Comparison of ENCODE assay signal across 22 cellular contexts in the genomic region with DNA sequence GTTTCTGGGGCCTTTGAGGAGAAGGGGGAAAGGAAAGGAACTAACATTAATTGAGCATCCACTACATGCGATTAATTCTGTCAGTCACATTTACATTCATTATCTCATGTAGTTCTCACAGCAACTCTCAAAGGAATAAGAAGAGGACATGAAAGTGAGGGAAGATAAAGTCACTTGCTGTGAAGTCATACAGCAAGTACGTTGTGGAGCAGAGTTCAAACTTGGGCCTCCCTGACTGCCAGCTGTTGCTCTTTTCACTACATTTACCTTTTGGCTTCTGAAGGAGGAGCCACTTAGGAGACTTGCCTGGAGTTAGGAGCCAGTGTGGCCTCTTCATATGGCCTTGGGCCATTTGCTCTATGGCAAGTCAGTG. TPM values are rescaled to one million over a fixed set of nuclear protein-coding genes. Genes with fewer than 3 reads are reported as not detected.
DNase-seq lines count a peak whose midpoint lies in the region; ATAC-seq, FAIRE-seq and TF ChIP-seq lines count a peak whose summit lies in the region.
"Had no signal": no experiment of that assay in that cellular context is flagged by ENCODE, and none has a peak within 500 bp of the region (broad histone marks: within the 10 kb centered on the region; RNA-seq: fewer than 3 reads in every experiment).

No MANE protein-coding gene starts in this region.

- no peak for TF ChIP-seq CTCF in HEK293 (tag by site-specific recombination; IDR thresholded peaks at IDR 0.05)
- no peak for TF ChIP-seq CTCF in GM12878 (IDR thresholded peaks at IDR 0.05 in 2 of 3, conservative IDR thresholded peaks at IDR 0.05 in 1 of 3; ENCODE audit: control insufficient read depth in 2 of 3, extremely low read depth in 1 of 3, insufficient read depth in 1 of 3, low read depth in 3 of 3, low read length in 3 of 3)
- TF ChIP-seq CTCF in HepG2 (CRISPR knock-in tag; IDR thresholded peaks at IDR 0.05), result no peak

- H4K20me1 ChIP-seq in GM12878 (ENCODE audit: control insufficient read depth, insufficient read depth) (no peaks in the 10 kb centered on the region), HepG2 (ENCODE audit: insufficient read depth, low read length) (no peaks in the 10 kb centered on the region)

- ATAC-seq in GM12878 (peak; percentile 32; the same call in 2 of the 3 replicates), HepG2 (no peak; the same call in 2 of the 3 replicates), GM19455 (IDR thresholded peaks at IDR 0.05; ENCODE audit: unreplicated experiment) (no peak)
- ATAC-seq: activated T-cell treated with anti-CD3 and anti-CD28 coated beads, Interleukin-2, amount 50 U/mL, for 72 hours had no signal

- no peak overlapping the region for H2AFZ ChIP-seq in GM12878 (ENCODE audit: control insufficient read depth, low read depth, low read length)
- H2AFZ ChIP-seq in HepG2 (ENCODE audit: low read length), result no peak overlapping the region

- H3K79me2 ChIP-seq in GM12878 (ENCODE audit: control insufficient read depth, insufficient read depth, low read length), result peaks cover 16% of the 10 kb centered on the region
- peaks cover 9% of the 10 kb centered on the region for H3K79me2 ChIP-seq in HepG2 (ENCODE audit: insufficient read depth, low read length)

- WGBS in GM12878 (ENCODE audit: insufficient coverage, insufficient replicate concordance, low lambda C conversion rate, missing lambda C conversion rate), result 0% methylated on average over 2 of the region's 2 CpGs
- WGBS in HepG2 (ENCODE audit: low lambda C conversion rate), result 54% methylated on average over 2 of the region's 2 CpGs

- FAIRE-seq in GM12878 (lab: Jason Lieb, UNC) (no peak), HepG2 (lab: Jason Lieb, UNC) (no peak)
- FAIRE-seq: RCC 7860 had no signal

- CTCF ChIA-PET in HEK293 (lab: Yijun Ruan, JAX) (no interaction called here), GM12878 (lab: Yijun Ruan, JAX) (no interaction called here), HepG2 (lab: Yijun Ruan, JAX; ENCODE audit: low intra/inter-chr PET ratio, low total read pairs) (no interaction called here)

- H3K9me3 ChIP-seq in HEK293 (ENCODE audit: control insufficient read depth, insufficient read depth, low read depth, low read length), result no peaks in the 10 kb centered on the region
- H3K9me3 ChIP-seq in GM12878 (replicated peaks; ENCODE audit: control insufficient read depth, insufficient read depth, low read length), result no peaks in the 10 kb centered on the region; the same call in 1 of the 3 replicates
- no peaks in the 10 kb centered on the region for H3K9me3 ChIP-seq in HepG2 (ENCODE audit: low read length)
- H3K9me3 ChIP-seq: esophagus muscularis mucosa, uterus had no signal

- TF ChIP-seq EP300 in GM12878 (IDR thresholded peaks at IDR 0.05; ENCODE audit: borderline replicate concordance in 1 of 2, control insufficient read depth in 1 of 2, low read depth in 2 of 2, low read length in 2 of 2) (no peak), HepG2 (IDR thresholded peaks at IDR 0.05; ENCODE audit: low read depth in 2 of 2, low read length in 2 of 2) (no peak), HepG2 (CRISPR knock-in tag; IDR thresholded peaks at IDR 0.05; ENCODE audit: borderline replicate concordance) (no peak)

- H3K9ac ChIP-seq in GM12878 (ENCODE audit: control insufficient read depth, insufficient read depth, low read length), result no peak overlapping the region
- no peak overlapping the region for H3K9ac ChIP-seq in HepG2 (ENCODE audit: insufficient read depth, low read depth, low read length)

- no TSS peak for BruUV-seq in GM12878 (replicated peaks; lab: Mats Ljungman, UMichigan)
- BruUV-seq in HepG2 (replicated peaks; lab: Mats Ljungman, UMichigan), result no TSS peak

- intact Hi-C loops in GM12878 (cut with micrococcal nuclease; ENCODE audit: unreplicated experiment), result no loop called here
- intact Hi-C loops in HepG2 (cut with micrococcal nuclease; ENCODE audit: unreplicated experiment), result no loop called here

- RAD21 ChIA-PET in GM12878 (lab: Charles Lee; ENCODE audit: unreplicated experiment), result no interaction called here

- TF ChIP-seq POLR2A in GM12878 (IDR thresholded peaks at IDR 0.05; ENCODE audit: low read depth, low read length), result no peak
- TF ChIP-seq POLR2A in HepG2 (IDR thresholded peaks at IDR 0.05; ENCODE audit: insufficient read depth in 1 of 2, low read depth in 2 of 2, low read length in 2 of 2), result no peak

- H3K27me3 ChIP-seq in GM12878 (replicated peaks in 1 of 2; ENCODE audit: control insufficient read depth in 2 of 2, insufficient read depth in 2 of 2, low read length in 1 of 2) (no peaks in the 10 kb centered on the region), HepG2 (ENCODE audit: control insufficient read depth in 1 of 2, insufficient read depth in 2 of 2, low read length in 2 of 2) (no peaks in the 10 kb centered on the region)
- H3K27me3 ChIP-seq: esophagus muscularis mucosa, SJSA1, uterus had no signal

- no peak for TF ChIP-seq RAD21 in GM12878 (IDR thresholded peaks at IDR 0.05; ENCODE audit: insufficient read depth, low read depth, low read length)
- no peak for TF ChIP-seq RAD21 in HepG2 (CRISPR knock-in tag; IDR thresholded peaks at IDR 0.05)

- SMC1A ChIA-PET in GM12878 (lab: Charles Lee; ENCODE audit: uncharacterized antibody, unreplicated experiment), result no interaction called here

- H3K36me3 ChIP-seq in HEK293 (ENCODE audit: control insufficient read depth in 2 of 2, insufficient read depth in 1 of 2, low read length in 2 of 2), result peaks cover 10 to 51% of the 10 kb centered on the region in 2 experiments; a peak in 2 of 3 replicates
- H3K36me3 ChIP-seq in GM12878 (ENCODE audit: control insufficient read depth in 2 of 2, insufficient read depth in 2 of 2, low read length in 1 of 2), result peaks cover 8 to 10% of the 10 kb centered on the region in 2 experiments; a peak in 3 of 4 replicates
- peaks cover 2 to 21% of the 10 kb centered on the region in 2 experiments; a peak in 3 of 5 replicates for H3K36me3 ChIP-seq in HepG2 (replicated peaks in 1 of 2; ENCODE audit: control insufficient read depth in 1 of 2, insufficient read depth in 2 of 2, low read length in 2 of 2)
- H3K36me3 ChIP-seq: uterus had no signal

- DNase-seq in AG08396 (ENCODE audit: low spot score), result peak; percentile 30
- DNase-seq in GM12878 (ENCODE audit: low read depth, low spot score), result no peak
- no peak for DNase-seq in HepG2 (ENCODE audit: low spot score)
- DNase-seq in anterior cingulate cortex (lab: John Stamatoyannopoulos, UW), result no peak
- DNase-seq in Kasumi-1 (lab: John Stamatoyannopoulos, UW), result no peak
- no peak for DNase-seq in nucleus accumbens (lab: John Stamatoyannopoulos, UW)
- DNase-seq: activated CD4-positive, alpha-beta T cell treated with anti-CD3 and anti-CD28 coated beads for 48 hours; activated naive CD4-positive, alpha-beta T cell treated with anti-CD3 and anti-CD28 coated beads, Interleukin-2, amount 50 U/mL, for 16 hours; activated T-cell treated with anti-CD3 and anti-CD28 coated beads, Interleukin-2, amount 50 U/mL, for 72 hours; DMS153; effector memory CD4-positive, alpha-beta T cell; GDM1; midbrain; NCI-H1417 treated with DMSO at 0.1 percent for 48 hours; NCI-H510A; uterus had no signal

- in situ Hi-C loops in GM12878 (cut with MboI), result no loop called here
- in situ Hi-C loops in HepG2 (cut with HindIII; ENCODE audit: extremely low pct_ligation_motif_present, low pct_unique_long_range_greater_than_20kb), result no loop called here

- H3K4me2 ChIP-seq in GM12878 (ENCODE audit: control insufficient read depth, insufficient read depth) (no peak overlapping the region), HepG2 (ENCODE audit: low read depth, low read length) (no peak overlapping the region)

- H3K27ac ChIP-seq in HEK293 (ENCODE audit: extremely low read depth, low read depth, low read length), result no peak overlapping the region
- H3K27ac ChIP-seq in GM12878 (ENCODE audit: control insufficient read depth, insufficient read depth), result peak overlapping the region; percentile 43
- no peak overlapping the region for H3K27ac ChIP-seq in HepG2 (ENCODE audit: extremely low read length, insufficient read depth, low read length)
- H3K27ac ChIP-seq: C4-2B, esophagus muscularis mucosa, SJSA1, uterus had no signal

- POLR2A ChIA-PET in HEK293 (lab: Yijun Ruan, JAX) (no interaction called here), GM12878 (lab: Charles Lee) (interaction anchor here (1.2 kb wide), 1 partner anchor 85 kb away, joined by 3 read pairs; no protein-coding TSS in a partner anchor), HepG2 (lab: Yijun Ruan, JAX) (no interaction called here)

- H3K4me1 ChIP-seq in HEK293 (ENCODE audit: control insufficient read depth, insufficient read depth, low read length), result no peaks in the 10 kb centered on the region
- H3K4me1 ChIP-seq in GM12878 (ENCODE audit: control insufficient read depth, insufficient read depth, low read length), result peaks cover 6% of the 10 kb centered on the region; the same call in 1 of the 2 replicates
- H3K4me1 ChIP-seq in HepG2 (ENCODE audit: insufficient read depth, low read length), result peaks cover 31% of the 10 kb centered on the region
- H3K4me1 ChIP-seq: uterus had no signal

- H3K4me3 ChIP-seq in HEK293 (ENCODE audit: low read depth, low read length) (no peak overlapping the region), GM12878 (no peak overlapping the region), HepG2 (replicated peaks in 1 of 3; ENCODE audit: insufficient read depth in 1 of 3, low read depth in 2 of 3, low read length in 3 of 3) (no peak overlapping the region)
- H3K4me3 ChIP-seq: esophagus muscularis mucosa, SJSA1, uterus had no signal

RNA-seq across cellular contexts. Expression of a gene that starts 6.2 kb away (rescaled TPM):
- 16.1 and 19.7 TPM in 2 replicates for total RNA-seq in GM12878 (2013; cell fraction: nucleolus; rRNA removed)
- total RNA-seq in GM12878 (2014; rRNA removed) (12.3 and 13.9 TPM in 2 replicates), GM12878 (2014; rRNA removed; fragmentation: Illumina TruSeq; extraction: Trizol) (8.7 and 8.9 TPM in 2 replicates), GM12878 (2021) (11.9 and 12.2 TPM in 2 replicates), HepG2 (2016; rRNA removed; fragmentation: Illumina TruSeq; extraction: Trizol) (7.8 and 8.2 TPM in 2 replicates)
- 3.4 TPM for polyA plus RNA-seq in GM12878 (2011; ENCODE audit: low read depth)
- polyA plus RNA-seq in GM12878 (2011; rRNA removed) (6.9 and 8.7 TPM in 2 replicates), GM12878 (2014; fragmentation: Illumina TruSeq; extraction: Trizol) (9.9 and 14.3 TPM in 2 replicates), GM12878 (2014; fragmentation: Nextera tagmentation; extraction: Ambion mirVana) (10 to 100 TPM; 14.9 to 16.2 TPM), GM12878 (2014; rRNA removed) (8.5 and 9.3 TPM in 2 replicates), GM12878 (2016; fragmentation: Nextera tagmentation; extraction: Ambion mirVana) (10 to 100 TPM; 11.5 to 13.2 TPM), HepG2 (2011; rRNA removed) (6.0 and 7.6 TPM in 2 replicates)
- polyA plus RNA-seq in GM12878 (2011; cell fraction: cytosol; rRNA removed), result 9.5 and 10.4 TPM in 2 replicates
- 16.1 and 18.9 TPM in 2 replicates for polyA plus RNA-seq in GM12878 (2011; cell fraction: nucleus; rRNA removed)
- polyA plus RNA-seq in GM12878 (2012), result 3.7 and 7.6 TPM in 2 replicates
- polyA minus RNA-seq in GM12878 (2011; rRNA and poly(A)+ RNA removed), result 5.3 and 8.0 TPM in 2 replicates
- polyA minus RNA-seq in GM12878 (2011; cell fraction: cytosol; rRNA and poly(A)+ RNA removed), result 1.6 and 2.4 TPM in 2 replicates
- 6.3 and 10.7 TPM in 2 replicates for polyA minus RNA-seq in GM12878 (2011; cell fraction: nucleus; rRNA and poly(A)+ RNA removed)
- 4.9 and 5.6 TPM in 2 replicates for total RNA-seq in HepG2 (2016; cell fraction: cytosol; rRNA removed; fragmentation: Illumina TruSeq; extraction: Trizol; ENCODE audit: low read depth)
- 7.7 and 8.3 TPM in 2 replicates for total RNA-seq in HepG2 (2016; cell fraction: insoluble cytoplasmic fraction; rRNA removed; fragmentation: Illumina TruSeq; extraction: Trizol)
- total RNA-seq in HepG2 (2016; cell fraction: membrane; rRNA removed; fragmentation: Illumina TruSeq; extraction: Trizol), result 8.0 and 8.4 TPM in 2 replicates
- total RNA-seq in HepG2 (2016; cell fraction: nucleus; rRNA removed; fragmentation: Illumina TruSeq; extraction: Trizol), result 5.0 and 5.6 TPM in 2 replicates
- polyA plus RNA-seq in HepG2 (2011; cell fraction: cytosol; rRNA removed), result 4.3 TPM in 2 replicates
- polyA plus RNA-seq in HepG2 (2011; cell fraction: nucleus; rRNA removed), result 15.5 and 19.3 TPM in 2 replicates
- 7.2 and 8.1 TPM in 2 replicates for polyA plus RNA-seq in HepG2 (2012)
- polyA plus RNA-seq in HepG2 (2016; cell fraction: cytosol; fragmentation: Illumina TruSeq; extraction: Trizol; ENCODE audit: low read depth), result 2.2 and 2.3 TPM in 2 replicates
- polyA plus RNA-seq in HepG2 (2016; cell fraction: insoluble cytoplasmic fraction; fragmentation: Illumina TruSeq; extraction: Trizol; ENCODE audit: low read depth), result 7.5 and 8.9 TPM in 2 replicates
- 3.7 and 4.1 TPM in 2 replicates for polyA plus RNA-seq in HepG2 (2016; cell fraction: membrane; fragmentation: Illumina TruSeq; extraction: Trizol; ENCODE audit: low read depth)
- 14.1 and 16.5 TPM in 2 replicates for polyA plus RNA-seq in HepG2 (2016; cell fraction: nucleus; fragmentation: Illumina TruSeq; extraction: Trizol; ENCODE audit: insufficient read depth, low read depth)
- 3.2 and 8.9 TPM in 2 replicates for polyA minus RNA-seq in HepG2 (2011; rRNA and poly(A)+ RNA removed; ENCODE audit: low replicate concordance)
- 2.8 and 3.0 TPM in 2 replicates for polyA minus RNA-seq in HepG2 (2011; cell fraction: cytosol; rRNA and poly(A)+ RNA removed)
- 5.7 and 5.8 TPM in 2 replicates for polyA minus RNA-seq in HepG2 (2011; cell fraction: nucleus; rRNA and poly(A)+ RNA removed)

RNA-seq across cellular contexts. Expression of a gene that starts 35.4 kb away (rescaled TPM):
- 1.9 and 4.2 TPM in 2 replicates for total RNA-seq in GM12878 (2013; cell fraction: nucleolus; rRNA removed)
- 12.6 and 21.3 TPM in 2 replicates for total RNA-seq in GM12878 (2014; rRNA removed)
- 18.7 and 19.8 TPM in 2 replicates for total RNA-seq in GM12878 (2014; rRNA removed; fragmentation: Illumina TruSeq; extraction: Trizol)
- total RNA-seq in GM12878 (2021), result 16.2 and 16.4 TPM in 2 replicates
- polyA plus RNA-seq in GM12878 (2011; ENCODE audit: low read depth), result 20.0 TPM
- polyA plus RNA-seq in GM12878 (2011; rRNA removed), result 19.6 and 29.3 TPM in 2 replicates
- polyA plus RNA-seq in GM12878 (2011; cell fraction: cytosol; rRNA removed), result 8.3 and 11.9 TPM in 2 replicates
- polyA plus RNA-seq in GM12878 (2011; cell fraction: nucleus; rRNA removed), result 4.4 and 4.7 TPM in 2 replicates
- 19.8 and 23.2 TPM in 2 replicates for polyA plus RNA-seq in GM12878 (2012)
- polyA plus RNA-seq in GM12878 (2014; fragmentation: Illumina TruSeq; extraction: Trizol), result 19.9 and 22.2 TPM in 2 replicates
- 10 to 100 TPM; 19.8 to 29.5 TPM for polyA plus RNA-seq in GM12878 (2014; fragmentation: Nextera tagmentation; extraction: Ambion mirVana)
- polyA plus RNA-seq in GM12878 (2014; rRNA removed), result 14.7 and 18.7 TPM in 2 replicates
- polyA plus RNA-seq in GM12878 (2016; fragmentation: Nextera tagmentation; extraction: Ambion mirVana), result 10 to 100 TPM; 26.8 to 27.8 TPM
- polyA minus RNA-seq in GM12878 (2011; rRNA and poly(A)+ RNA removed), result 3.6 and 4.6 TPM in 2 replicates
- 1.5 and 3.2 TPM in 2 replicates for polyA minus RNA-seq in GM12878 (2011; cell fraction: cytosol; rRNA and poly(A)+ RNA removed)
- 1.2 and 2.1 TPM in 2 replicates for polyA minus RNA-seq in GM12878 (2011; cell fraction: nucleus; rRNA and poly(A)+ RNA removed)
- 45.2 and 48.2 TPM in 2 replicates for total RNA-seq in HepG2 (2016; rRNA removed; fragmentation: Illumina TruSeq; extraction: Trizol)
- total RNA-seq in HepG2 (2016; cell fraction: cytosol; rRNA removed; fragmentation: Illumina TruSeq; extraction: Trizol; ENCODE audit: low read depth), result 182 and 196 TPM in 2 replicates
- 45.7 and 49.4 TPM in 2 replicates for total RNA-seq in HepG2 (2016; cell fraction: insoluble cytoplasmic fraction; rRNA removed; fragmentation: Illumina TruSeq; extraction: Trizol)
- total RNA-seq in HepG2 (2016; cell fraction: membrane; rRNA removed; fragmentation: Illumina TruSeq; extraction: Trizol), result 127 and 132 TPM in 2 replicates
- 14.9 and 18.9 TPM in 2 replicates for total RNA-seq in HepG2 (2016; cell fraction: nucleus; rRNA removed; fragmentation: Illumina TruSeq; extraction: Trizol)
- 22.5 and 28.8 TPM in 2 replicates for polyA plus RNA-seq in HepG2 (2011; rRNA removed)
- 13.4 and 24.1 TPM in 2 replicates for polyA plus RNA-seq in HepG2 (2011; cell fraction: cytosol; rRNA removed)
- polyA plus RNA-seq in HepG2 (2011; cell fraction: nucleus; rRNA removed), result 5.7 and 6.2 TPM in 2 replicates
- polyA plus RNA-seq in HepG2 (2012), result 34.3 and 43.7 TPM in 2 replicates
- polyA plus RNA-seq in HepG2 (2016; cell fraction: cytosol; fragmentation: Illumina TruSeq; extraction: Trizol; ENCODE audit: low read depth), result 234 and 253 TPM in 2 replicates
- polyA plus RNA-seq in HepG2 (2016; cell fraction: insoluble cytoplasmic fraction; fragmentation: Illumina TruSeq; extraction: Trizol; ENCODE audit: low read depth), result 43.8 and 48.4 TPM in 2 replicates
- 121 and 145 TPM in 2 replicates for polyA plus RNA-seq in HepG2 (2016; cell fraction: membrane; fragmentation: Illumina TruSeq; extraction: Trizol; ENCODE audit: low read depth)
- polyA plus RNA-seq in HepG2 (2016; cell fraction: nucleus; fragmentation: Illumina TruSeq; extraction: Trizol; ENCODE audit: insufficient read depth, low read depth), result 27.4 and 30.9 TPM in 2 replicates
- 1.9 and 2.1 TPM in 2 replicates for polyA minus RNA-seq in HepG2 (2011; rRNA and poly(A)+ RNA removed; ENCODE audit: low replicate concordance)
- polyA minus RNA-seq in HepG2 (2011; cell fraction: cytosol; rRNA and poly(A)+ RNA removed), result 3.4 and 7.3 TPM in 2 replicates
- 10.8 and 11.4 TPM in 2 replicates for polyA minus RNA-seq in HepG2 (2011; cell fraction: nucleus; rRNA and poly(A)+ RNA removed)

RNA-seq across cellular contexts. Expression of a gene that starts 35.7 kb away (rescaled TPM):
- total RNA-seq in GM12878 (2013; cell fraction: nucleolus; rRNA removed), result 4.3 and 5.4 TPM in 2 replicates
- 4.9 and 5.3 TPM in 2 replicates for total RNA-seq in GM12878 (2014; rRNA removed)
- total RNA-seq in GM12878 (2014; rRNA removed; fragmentation: Illumina TruSeq; extraction: Trizol), result 5.3 TPM in 2 replicates
- 5.7 and 5.8 TPM in 2 replicates for total RNA-seq in GM12878 (2021)
- 3.4 TPM for polyA plus RNA-seq in GM12878 (2011; ENCODE audit: low read depth)
- polyA plus RNA-seq in GM12878 (2011; rRNA removed), result 2.5 and 2.9 TPM in 2 replicates
- 2.1 and 2.8 TPM in 2 replicates for polyA plus RNA-seq in GM12878 (2011; cell fraction: cytosol; rRNA removed)
- 3.1 and 3.6 TPM in 2 replicates for polyA plus RNA-seq in GM12878 (2011; cell fraction: nucleus; rRNA removed)
- polyA plus RNA-seq in GM12878 (2012), result 3.6 and 3.8 TPM in 2 replicates
- polyA plus RNA-seq in GM12878 (2014; fragmentation: Illumina TruSeq; extraction: Trizol), result 6.8 TPM in 2 replicates
- 1 to 10 TPM; 1.4 to 2.2 TPM for polyA plus RNA-seq in GM12878 (2014; fragmentation: Nextera tagmentation; extraction: Ambion mirVana)
- 4.6 and 6.0 TPM in 2 replicates for polyA plus RNA-seq in GM12878 (2014; rRNA removed)
- polyA plus RNA-seq in GM12878 (2016; fragmentation: Nextera tagmentation; extraction: Ambion mirVana), result 1 to 10 TPM; 2.7 to 3.4 TPM
- 2.3 and 2.5 TPM in 2 replicates for polyA minus RNA-seq in GM12878 (2011; rRNA and poly(A)+ RNA removed)
- 1.5 and 2.4 TPM in 2 replicates for polyA minus RNA-seq in GM12878 (2011; cell fraction: cytosol; rRNA and poly(A)+ RNA removed)
- 1.3 and 3.3 TPM in 2 replicates for polyA minus RNA-seq in GM12878 (2011; cell fraction: nucleus; rRNA and poly(A)+ RNA removed)
- 2.6 and 4.4 TPM in 2 replicates for total RNA-seq in HepG2 (2016; rRNA removed; fragmentation: Illumina TruSeq; extraction: Trizol)
- total RNA-seq in HepG2 (2016; cell fraction: cytosol; rRNA removed; fragmentation: Illumina TruSeq; extraction: Trizol; ENCODE audit: low read depth), result 2.1 and 2.2 TPM in 2 replicates
- total RNA-seq in HepG2 (2016; cell fraction: insoluble cytoplasmic fraction; rRNA removed; fragmentation: Illumina TruSeq; extraction: Trizol), result 2.2 and 4.0 TPM in 2 replicates
- total RNA-seq in HepG2 (2016; cell fraction: membrane; rRNA removed; fragmentation: Illumina TruSeq; extraction: Trizol), result 2.5 and 3.6 TPM in 2 replicates
- total RNA-seq in HepG2 (2016; cell fraction: nucleus; rRNA removed; fragmentation: Illumina TruSeq; extraction: Trizol), result 3.9 and 4.6 TPM in 2 replicates
- polyA plus RNA-seq in HepG2 (2011; rRNA removed), result 2.2 and 2.4 TPM in 2 replicates
- 1.8 and 1.9 TPM in 2 replicates for polyA plus RNA-seq in HepG2 (2011; cell fraction: cytosol; rRNA removed)
- polyA plus RNA-seq in HepG2 (2011; cell fraction: nucleus; rRNA removed), result 3.2 and 4.1 TPM in 2 replicates
- polyA plus RNA-seq in HepG2 (2012), result 1.9 and 2.7 TPM in 2 replicates
- polyA plus RNA-seq in HepG2 (2016; cell fraction: cytosol; fragmentation: Illumina TruSeq; extraction: Trizol; ENCODE audit: low read depth), result 1.0 and 1.5 TPM in 2 replicates
- 1.4 and 1.8 TPM in 2 replicates for polyA plus RNA-seq in HepG2 (2016; cell fraction: insoluble cytoplasmic fraction; fragmentation: Illumina TruSeq; extraction: Trizol; ENCODE audit: low read depth)
- polyA plus RNA-seq in HepG2 (2016; cell fraction: membrane; fragmentation: Illumina TruSeq; extraction: Trizol; ENCODE audit: low read depth), result 2.2 TPM in 2 replicates
- polyA plus RNA-seq in HepG2 (2016; cell fraction: nucleus; fragmentation: Illumina TruSeq; extraction: Trizol; ENCODE audit: insufficient read depth, low read depth), result 5.5 and 6.9 TPM in 2 replicates
- 2.7 and 3.5 TPM in 2 replicates for polyA minus RNA-seq in HepG2 (2011; rRNA and poly(A)+ RNA removed; ENCODE audit: low replicate concordance)
- polyA minus RNA-seq in HepG2 (2011; cell fraction: cytosol; rRNA and poly(A)+ RNA removed), result 1.4 and 2.6 TPM in 2 replicates
- polyA minus RNA-seq in HepG2 (2011; cell fraction: nucleus; rRNA and poly(A)+ RNA removed), result 8.1 and 9.9 TPM in 2 replicates
